8 cellular contexts compared by ENCODE assay signal in the genomic region with DNA sequence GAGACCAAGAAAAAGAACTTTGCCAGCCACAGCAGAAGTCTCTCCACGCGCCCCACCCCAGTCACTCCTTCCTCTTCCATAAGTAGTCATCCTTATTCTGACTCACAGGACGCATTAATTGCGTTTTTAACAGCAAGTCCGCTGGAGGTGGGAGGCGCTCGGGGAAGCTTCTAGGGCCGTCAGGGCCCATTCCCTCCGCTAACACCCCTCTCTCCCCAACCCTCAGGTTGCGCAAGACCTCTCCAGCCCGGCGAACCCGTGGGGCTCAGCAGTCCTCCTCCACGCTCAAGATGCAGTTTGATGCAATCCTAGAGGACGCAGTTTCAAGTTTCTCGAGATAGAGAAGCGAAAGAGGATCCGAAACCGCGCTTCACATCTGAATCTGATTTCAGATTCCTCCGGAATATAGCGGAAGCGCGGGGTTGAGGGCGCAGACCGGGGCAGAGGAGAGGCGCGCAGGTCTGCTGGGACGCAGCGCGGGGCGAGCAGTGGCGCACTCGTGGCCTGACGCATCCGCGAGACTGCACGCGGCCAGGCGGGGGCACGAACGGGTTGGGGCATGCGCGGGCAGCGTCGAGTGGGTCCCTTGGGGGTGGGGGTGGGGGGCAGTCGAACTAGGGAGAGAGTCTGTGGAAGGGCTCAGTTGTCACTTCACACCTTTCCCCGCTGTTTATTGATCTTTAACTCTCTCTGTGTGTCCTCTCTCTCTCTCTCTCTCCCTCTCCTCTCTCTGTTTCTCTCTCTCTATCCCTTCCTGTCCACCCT. TPM values are rescaled to one million over a fixed set of nuclear protein-coding genes. Genes with fewer than 3 reads are reported as not detected.
DNase-seq lines count a peak whose midpoint lies in the region; ATAC-seq and TF ChIP-seq lines count a peak whose summit lies in the region.

No MANE protein-coding gene starts in this region.

- POLR2A ChIA-PET in BJ (lab: Charles Lee) = no interaction called here

- no peak for TF ChIP-seq CTCF in BJ (IDR thresholded peaks at IDR 0.05; ENCODE audit: insufficient read depth, low read depth, low read length)

- CTCF ChIA-PET in BJ (lab: Yijun Ruan, JAX) = interaction anchor here (1.0 to 1.2 kb wide), 2 partner anchors 8 to 66 kb away, joined by 3 read pairs; no protein-coding TSS in a partner anchor

- ATAC-seq in GM18873 (IDR thresholded peaks at IDR 0.05; ENCODE audit: low FRiP score, unreplicated experiment) (peak; percentile 76), HG03097 (IDR thresholded peaks at IDR 0.05; ENCODE audit: low FRiP score, unreplicated experiment) (peak; percentile 83)

- peak overlapping the region; percentile 91 for H3K27ac ChIP-seq in epithelial cell of prostate

- DNase-seq in BJ (ENCODE audit: low read depth) (peak; percentile 69), NCI-H510A treated with DMSO at 0.1 percent for 48 hours (lab: John Stamatoyannopoulos, UW) (peak; percentile 24), epithelial cell of prostate (ENCODE audit: low read depth, low spot score) (peak; percentile 27), middle frontal gyrus (ENCODE audit: extremely low spot score, low spot score) (peak; percentile 46)
- peak; percentile 20 for DNase-seq in activated CD8-positive, alpha-beta memory T cell treated with anti-CD3 and anti-CD28 coated beads, Interleukin-2, amount 50 U/mL, for 24 hours (ENCODE audit: extremely low read depth)
- peak; percentile 28 for DNase-seq in stimulated activated CD8-positive, alpha-beta memory T cell treated with anti-CD3 and anti-CD28 coated beads, Interleukin-7, amount 100 ng/mL, for 24 hours (ENCODE audit: low read depth)

- H3K27me3 ChIP-seq in BJ (ENCODE audit: control insufficient read depth, insufficient read depth, low read length) = no peaks in the 10 kb centered on the region

- H3K4me3 ChIP-seq in BJ (ENCODE audit: low read depth, low read length) = peak overlapping the region; percentile 47

- no peaks in the 10 kb centered on the region for H3K36me3 ChIP-seq in BJ (ENCODE audit: control insufficient read depth, insufficient read depth, low read length)

RNA-seq across cellular contexts. Expression of a gene that starts 37.8 kb away (rescaled TPM):
- 1,482 and 1,979 TPM in 2 replicates for polyA plus RNA-seq in BJ (2011; rRNA removed)
- polyA minus RNA-seq in BJ (2011; rRNA and poly(A)+ RNA removed) = 206 and 320 TPM in 2 replicates

Comparison
In these comparisons a context has a peak if more than half of its experiments do, and no peak if none do; other contexts are left out.
1. Peak in every context shown above with its lines: DNase-seq, ATAC-seq, H3K4me3 ChIP-seq and H3K27ac ChIP-seq.